In the genomic region with DNA sequence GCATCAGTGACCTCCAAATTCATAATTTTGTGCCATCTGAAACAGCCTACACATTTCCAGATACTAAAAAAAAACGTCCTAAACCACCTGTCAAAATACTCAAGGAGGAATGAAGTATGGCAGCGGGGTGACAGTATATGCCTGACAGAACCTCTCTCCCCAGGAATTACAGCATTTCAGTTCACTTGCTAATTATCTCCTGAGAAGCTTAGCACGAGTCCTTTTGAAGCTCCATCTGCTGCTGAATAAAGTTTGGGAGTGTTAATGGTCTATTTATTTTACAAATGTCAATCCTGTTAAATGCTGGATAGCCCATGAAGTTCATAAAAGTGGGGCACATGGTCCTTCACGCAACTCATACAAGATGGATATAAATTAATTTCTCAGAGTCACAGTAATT, we compare ENCODE assay signal across 22 cellular contexts. TPM values are rescaled to one million over a fixed set of nuclear protein-coding genes. Genes with fewer than 3 reads are reported as not detected.
A peak's percentile ranks its signal among the peaks of the same experiment; 100 is the strongest.
DNase-seq lines count a peak whose midpoint lies in the region; ATAC-seq and TF ChIP-seq lines count a peak whose summit lies in the region.
"Had no signal": no experiment of that assay in that cellular context is flagged by ENCODE, and none has a peak within 500 bp of the region (broad histone marks: within the 10 kb centered on the region; RNA-seq: fewer than 3 reads in every experiment).

No MANE protein-coding gene starts in this region.

- no peak overlapping the region for H2BK12ac ChIP-seq in H9 (ENCODE audit: insufficient read length, low read depth, low read length)

- H3K27ac ChIP-seq in H9 (ENCODE audit: insufficient read length, low read depth, low read length) (no peak overlapping the region), mesendoderm (ENCODE audit: low read depth, low read length) (no peak overlapping the region), tibial nerve (no peak overlapping the region)
- H3K27ac ChIP-seq: cardiac muscle cell, prostate gland had no signal

- H3K4me3 ChIP-seq in mesendoderm (ENCODE audit: low read length): no peak overlapping the region
- H3K4me3 ChIP-seq in tibial nerve: no peak overlapping the region
- H3K4me3 ChIP-seq: cardiac muscle cell, prostate gland had no signal

- no peak overlapping the region for H3K14ac ChIP-seq in H9 (ENCODE audit: insufficient read depth, low read length)

- H3K9ac ChIP-seq in H9 (ENCODE audit: extremely low read depth, insufficient read length, low read length) (no peak overlapping the region), mesendoderm (ENCODE audit: low read length) (no peak overlapping the region)

- H3K4ac ChIP-seq in H9 (ENCODE audit: low read depth, low read length) (no peak overlapping the region), mesendoderm (ENCODE audit: low read depth, low read length) (no peak overlapping the region)

- no peaks in the 10 kb centered on the region; a peak in 2 of 5 replicates for H3K9me3 Mint-ChIP-seq in H9
- H3K9me3 Mint-ChIP-seq: dendritic cell treated with granulocyte-macrophage colony-stimulating factor and Interleukin-4, amounts not matched to agents 40 ng/mL and 50 ng/mL, for 4 days; type B pancreatic cell had no signal

- no CpG with 5 or more reads among the region's 4 CpGs for WGBS in H9 (ENCODE audit: extremely low coverage, insufficient read length, low lambda C conversion rate)
- no CpG with 5 or more reads among the region's 4 CpGs for WGBS in mesendoderm (ENCODE audit: extremely low coverage, insufficient coverage, low lambda C conversion rate)
- WGBS in tibial nerve, 2 donors: 58 to 65% methylated on average over 4 of the region's 4 CpGs

- no peak overlapping the region for H3K18ac ChIP-seq in H9 (ENCODE audit: insufficient read length, low read depth, low read length)
- no peak overlapping the region for H3K18ac ChIP-seq in mesendoderm (ENCODE audit: low read length)

- H3K23ac ChIP-seq in H9 (ENCODE audit: insufficient read length, low read depth, low read length) (no peak overlapping the region), mesendoderm (ENCODE audit: low read length) (no peak overlapping the region)

- H3K9me3 ChIP-seq in H9 (ENCODE audit: control insufficient read depth, low read depth, low read length) (no peaks in the 10 kb centered on the region), tibial nerve (no peaks in the 10 kb centered on the region)
- H3K9me3 ChIP-seq: prostate gland had no signal

- H4K91ac ChIP-seq in H9 (ENCODE audit: insufficient read length, low read depth, low read length): no peak overlapping the region

- H4K8ac ChIP-seq in H9 (replicated peaks; ENCODE audit: insufficient read length, low read depth, low read length): no peak overlapping the region
- no peak overlapping the region for H4K8ac ChIP-seq in mesendoderm (ENCODE audit: low read depth, low read length)

- H4K20me1 ChIP-seq in H9 (ENCODE audit: control insufficient read depth, insufficient read depth, insufficient read length): no peaks in the 10 kb centered on the region

- peaks cover 99% of the 10 kb centered on the region for H3K27me3 Mint-ChIP-seq in H9 (ENCODE audit: low read depth)
- H3K27me3 Mint-ChIP-seq: type B pancreatic cell had no signal

- no peak overlapping the region for H4K5ac ChIP-seq in H9 (ENCODE audit: insufficient read length, low read depth, low read length)
- H4K5ac ChIP-seq in mesendoderm (ENCODE audit: low read length): no peak overlapping the region

- H2AFZ ChIP-seq in H9 (ENCODE audit: low read length): no peak overlapping the region

- H3K4me1 Mint-ChIP-seq in H9: peaks cover 30 to 34% of the 10 kb centered on the region in 2 experiments

- H3K23me2 ChIP-seq in H9 (ENCODE audit: insufficient read length, low read depth, low read length, poor library complexity, severe bottlenecking): no peaks in the 10 kb centered on the region

- H3K27me3 ChIP-seq in H9 (ENCODE audit: insufficient read depth, low read length): peaks cover 45% of the 10 kb centered on the region
- H3K27me3 ChIP-seq in mesendoderm (ENCODE audit: insufficient read depth, low read length, poor library complexity): peaks cover 20% of the 10 kb centered on the region
- H3K27me3 ChIP-seq in tibial nerve: no peaks in the 10 kb centered on the region

- H2BK120ac ChIP-seq in H9 (ENCODE audit: low read depth, low read length, poor library complexity, severe bottlenecking): no peak overlapping the region
- no peak overlapping the region for H2BK120ac ChIP-seq in mesendoderm (ENCODE audit: low read depth, low read length)

- TF ChIP-seq EP300 in tibial nerve (IDR thresholded peaks at IDR 0.05): no peak

- no peak overlapping the region for H2AK5ac ChIP-seq in H9 (ENCODE audit: insufficient read length, low read length)
- H2AK5ac ChIP-seq in mesendoderm (ENCODE audit: low read length): no peak overlapping the region

- no peaks in the 10 kb centered on the region for H3K79me1 ChIP-seq in H9 (ENCODE audit: insufficient read depth, low read depth, low read length, poor library complexity, severe bottlenecking)
- H3K79me1 ChIP-seq in mesendoderm (ENCODE audit: low read length): no peaks in the 10 kb centered on the region

- H3K79me2 ChIP-seq in H9 (ENCODE audit: insufficient read depth, low read length) (no peaks in the 10 kb centered on the region), mesendoderm (ENCODE audit: control insufficient read depth, insufficient read depth, low read length) (no peaks in the 10 kb centered on the region)

- peak overlapping the region in 1 of 2 experiments; percentile 21; a peak in 1 of 5 replicates for H3K4me3 Mint-ChIP-seq in H9
- H3K4me3 Mint-ChIP-seq: dendritic cell treated with granulocyte-macrophage colony-stimulating factor and Interleukin-4, amounts not matched to agents 40 ng/mL and 50 ng/mL, for 4 days; type B pancreatic cell had no signal

- H2BK5ac ChIP-seq in H9 (ENCODE audit: insufficient read length, low read length) (no peak overlapping the region), mesendoderm (ENCODE audit: low read length) (no peak overlapping the region)

- H3K56ac ChIP-seq in H9 (ENCODE audit: insufficient read length, low read depth, low read length) (no peak overlapping the region), mesendoderm (ENCODE audit: low read length) (no peak overlapping the region)

- no peak overlapping the region for H3T11ph ChIP-seq in H9 (ENCODE audit: low read length)

- H3K36me3 ChIP-seq in mesendoderm (ENCODE audit: control insufficient read depth, insufficient read depth, low read length) (no peaks in the 10 kb centered on the region), tibial nerve (no peaks in the 10 kb centered on the region)
- H3K36me3 ChIP-seq: cardiac muscle cell, prostate gland had no signal

- no peak overlapping the region for H2BK20ac ChIP-seq in H9 (ENCODE audit: low read depth, low read length, poor library complexity, severe bottlenecking)

- ATAC-seq in HG03196 (IDR thresholded peaks at IDR 0.05; ENCODE audit: unreplicated experiment): no peak
- no peak for ATAC-seq in HG03159 (IDR thresholded peaks at IDR 0.05; ENCODE audit: unreplicated experiment)
- ATAC-seq: HepG2, SK-N-SH treated with all-trans-retinoic acid at 6 μM for 48 hours had no signal

- H3K4me1 ChIP-seq in H9 (ENCODE audit: insufficient read depth, low read length) (peaks cover 4% of the 10 kb centered on the region), mesendoderm (ENCODE audit: control insufficient read depth, low read depth, low read length) (peaks cover 2% of the 10 kb centered on the region), tibial nerve (no peaks in the 10 kb centered on the region)
- H3K4me1 ChIP-seq: prostate gland had no signal

- no peak for TF ChIP-seq CTCF in H9 (conservative IDR thresholded peaks at IDR 0.05)
- TF ChIP-seq CTCF in tibial nerve (IDR thresholded peaks at IDR 0.05): no peak

- H2BK15ac ChIP-seq in H9 (ENCODE audit: low read depth, low read length): no peak overlapping the region
- H2BK15ac ChIP-seq in mesendoderm (replicated peaks; ENCODE audit: low read depth): no peak overlapping the region

- no peak for TF ChIP-seq POLR2A in tibial nerve (IDR thresholded peaks at IDR 0.05)

- DNase-seq in H9 (peak; percentile 32), NCI-H446 (lab: John Stamatoyannopoulos, UW) (peak; percentile 42 to 81), cerebellar cortex (ENCODE audit: low spot score) (peak; percentile 90), mesendoderm (peak; percentile 26), tibial nerve (ENCODE audit: low spot score in 2 of 2) (no peak)
- DNase-seq in activated effector memory CD4-positive, alpha-beta T cell treated with Interleukin-2 at 50 U/mL for 16 hours: no peak
- DNase-seq: activated CD4-positive, alpha-beta T cell treated with anti-CD3 and anti-CD28 coated beads for 48 hours; activated naive CD4-positive, alpha-beta T cell treated with Interleukin-2 at 50 U/mL for 16 hours; activated T-cell treated with anti-CD3 and anti-CD28 coated beads, Interleukin-2, amount 50 U/mL, for 48 hours; amniotic stem cell; NCI-H1930; NCI-H510A treated with DMSO at 0.1 percent for 48 hours; stimulated activated CD4-positive, alpha-beta T cell treated with anti-CD3 and anti-CD28 coated beads, Interleukin-1b, Interleukin-23, amount 100 ng/mL, for 48 hours; T-helper 2 cell had no signal

- no peaks in the 10 kb centered on the region for H3K36me3 Mint-ChIP-seq in H9 (ENCODE audit: insufficient read depth in 1 of 3, low read depth in 3 of 3)

- H3K4me2 ChIP-seq in H9 (ENCODE audit: insufficient read depth, insufficient read length, low read length): peak overlapping the region; percentile 24
- no peak overlapping the region for H3K4me2 ChIP-seq in mesendoderm (ENCODE audit: low read length)

- no peak overlapping the region for H3K27ac Mint-ChIP-seq in H9
- H3K27ac Mint-ChIP-seq: dendritic cell treated with granulocyte-macrophage colony-stimulating factor and Interleukin-4, amounts not matched to agents 40 ng/mL and 50 ng/mL, for 4 days; type B pancreatic cell had no signal

RNA-seq across cellular contexts. Expression of gene ANLN, which starts 29.4 kb away (rescaled TPM):
- total RNA-seq in H9 (2021) (78.9 and 84.7 TPM in 2 replicates), tibial nerve (10 to 100 TPM in 1 of 4 donors, 1 to 10 TPM in 2, under 1 TPM in 1; 0.84 to 12.9 (median 4.1) TPM)
- 108 TPM for polyA plus RNA-seq in mesendoderm (2013, experiment 1 of 2)
- 106 TPM for polyA plus RNA-seq in mesendoderm (2013, experiment 2 of 2)

Comparison
In these comparisons a context has a peak if more than half of its experiments do, and no peak if none do; other contexts are left out.
1. DNase-seq: peak in H9 (single experiment), NCI-H446 (2 of 2), cerebellar cortex (single experiment) and mesendoderm (single experiment); none in activated effector memory CD4-positive, alpha-beta T cell treated with Interleukin-2 at 50 U/mL for 16 hours (single experiment) and tibial nerve (0 of 2).